1 cellular context compared by ENCODE assay signal in the genomic region with DNA sequence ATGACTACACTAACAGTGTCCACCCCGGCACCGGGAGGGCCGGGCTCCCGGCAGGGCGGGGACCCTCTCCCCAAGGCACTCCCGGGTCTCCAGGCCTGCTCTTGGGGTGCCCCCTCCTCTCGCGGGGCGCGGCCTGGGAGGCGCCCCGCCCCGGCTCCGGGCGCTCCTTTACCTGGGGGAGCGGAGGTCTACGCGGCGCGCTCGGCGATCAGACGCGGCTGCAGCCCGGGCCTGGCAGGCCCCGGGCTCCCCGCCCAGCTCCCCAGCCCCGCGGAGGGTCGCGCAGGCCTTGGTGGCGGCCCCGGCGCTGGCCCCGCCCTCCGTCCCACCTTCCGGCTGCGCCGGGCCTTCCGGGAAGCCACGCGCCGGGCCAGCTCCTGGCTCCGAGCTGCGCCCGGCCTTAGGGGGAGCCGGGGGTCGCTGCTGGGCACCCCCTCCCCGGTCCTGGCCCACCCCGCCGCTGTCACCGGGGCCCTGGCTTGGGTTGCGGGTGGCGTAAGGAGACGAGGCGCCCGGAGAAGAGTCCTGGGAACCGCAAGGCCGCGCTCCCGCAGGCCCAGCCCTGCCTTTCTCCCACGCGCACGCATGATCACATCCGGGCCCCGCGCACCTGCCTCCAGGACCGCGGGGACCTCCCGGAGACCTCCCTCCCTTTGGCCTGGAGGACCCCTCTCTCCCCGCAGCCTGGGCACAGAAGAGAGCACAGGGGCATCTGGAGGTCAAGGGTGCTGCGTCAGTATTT.
TF ChIP-seq lines count a peak whose summit lies in the region.

A gene (minus strand): TSS at position 309 of the 742 bp plus-strand sequence. CDS start 6,848 bp downstream, outside the sequence.

TF ChIP-seq in HepG2, 621 proteins besides CTCF, POLR2A, EP300 and RAD21 (continued from another document and continues in another):
- TF ChIP-seq, protein P1, sequence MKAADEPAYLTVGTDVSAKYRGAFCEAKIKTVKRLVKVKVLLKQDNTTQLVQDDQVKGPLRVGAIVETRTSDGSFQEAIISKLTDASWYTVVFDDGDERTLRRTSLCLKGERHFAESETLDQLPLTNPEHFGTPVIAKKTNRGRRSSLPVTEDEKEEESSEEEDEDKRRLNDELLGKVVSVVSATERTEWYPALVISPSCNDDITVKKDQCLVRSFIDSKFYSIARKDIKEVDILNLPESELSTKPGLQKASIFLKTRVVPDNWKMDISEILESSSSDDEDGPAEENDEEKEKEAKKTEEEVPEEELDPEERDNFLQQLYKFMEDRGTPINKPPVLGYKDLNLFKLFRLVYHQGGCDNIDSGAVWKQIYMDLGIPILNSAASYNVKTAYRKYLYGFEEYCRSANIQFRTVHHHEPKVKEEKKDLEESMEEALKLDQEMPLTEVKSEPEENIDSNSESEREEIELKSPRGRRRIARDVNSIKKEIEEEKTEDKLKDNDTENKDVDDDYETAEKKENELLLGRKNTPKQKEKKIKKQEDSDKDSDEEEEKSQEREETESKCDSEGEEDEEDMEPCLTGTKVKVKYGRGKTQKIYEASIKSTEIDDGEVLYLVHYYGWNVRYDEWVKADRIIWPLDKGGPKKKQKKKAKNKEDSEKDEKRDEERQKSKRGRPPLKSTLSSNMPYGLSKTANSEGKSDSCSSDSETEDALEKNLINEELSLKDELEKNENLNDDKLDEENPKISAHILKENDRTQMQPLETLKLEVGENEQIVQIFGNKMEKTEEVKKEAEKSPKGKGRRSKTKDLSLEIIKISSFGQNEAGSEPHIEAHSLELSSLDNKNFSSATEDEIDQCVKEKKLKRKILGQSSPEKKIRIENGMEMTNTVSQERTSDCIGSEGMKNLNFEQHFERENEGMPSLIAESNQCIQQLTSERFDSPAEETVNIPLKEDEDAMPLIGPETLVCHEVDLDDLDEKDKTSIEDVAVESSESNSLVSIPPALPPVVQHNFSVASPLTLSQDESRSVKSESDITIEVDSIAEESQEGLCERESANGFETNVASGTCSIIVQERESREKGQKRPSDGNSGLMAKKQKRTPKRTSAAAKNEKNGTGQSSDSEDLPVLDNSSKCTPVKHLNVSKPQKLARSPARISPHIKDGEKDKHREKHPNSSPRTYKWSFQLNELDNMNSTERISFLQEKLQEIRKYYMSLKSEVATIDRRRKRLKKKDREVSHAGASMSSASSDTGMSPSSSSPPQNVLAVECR (CRISPR knock-in tag; IDR thresholded peaks at IDR 0.05; ENCODE audit: borderline replicate concordance) = peak; percentile 60; the same call in 1 of the 2 replicates
- TF ChIP-seq, protein P2, sequence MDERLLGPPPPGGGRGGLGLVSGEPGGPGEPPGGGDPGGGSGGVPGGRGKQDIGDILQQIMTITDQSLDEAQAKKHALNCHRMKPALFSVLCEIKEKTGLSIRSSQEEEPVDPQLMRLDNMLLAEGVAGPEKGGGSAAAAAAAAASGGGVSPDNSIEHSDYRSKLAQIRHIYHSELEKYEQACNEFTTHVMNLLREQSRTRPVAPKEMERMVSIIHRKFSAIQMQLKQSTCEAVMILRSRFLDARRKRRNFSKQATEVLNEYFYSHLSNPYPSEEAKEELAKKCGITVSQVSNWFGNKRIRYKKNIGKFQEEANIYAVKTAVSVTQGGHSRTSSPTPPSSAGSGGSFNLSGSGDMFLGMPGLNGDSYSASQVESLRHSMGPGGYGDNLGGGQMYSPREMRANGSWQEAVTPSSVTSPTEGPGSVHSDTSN (CRISPR knock-in tag; IDR thresholded peaks at IDR 0.05) = no peak
- peak; percentile 65 for TF ChIP-seq GABPA (IDR thresholded peaks at IDR 0.05; ENCODE audit: low read depth, low read length)
- TF ChIP-seq GABPA (CRISPR knock-in tag; IDR thresholded peaks at IDR 0.05; ENCODE audit: low read depth) = no peak
- TF ChIP-seq, protein P3, sequence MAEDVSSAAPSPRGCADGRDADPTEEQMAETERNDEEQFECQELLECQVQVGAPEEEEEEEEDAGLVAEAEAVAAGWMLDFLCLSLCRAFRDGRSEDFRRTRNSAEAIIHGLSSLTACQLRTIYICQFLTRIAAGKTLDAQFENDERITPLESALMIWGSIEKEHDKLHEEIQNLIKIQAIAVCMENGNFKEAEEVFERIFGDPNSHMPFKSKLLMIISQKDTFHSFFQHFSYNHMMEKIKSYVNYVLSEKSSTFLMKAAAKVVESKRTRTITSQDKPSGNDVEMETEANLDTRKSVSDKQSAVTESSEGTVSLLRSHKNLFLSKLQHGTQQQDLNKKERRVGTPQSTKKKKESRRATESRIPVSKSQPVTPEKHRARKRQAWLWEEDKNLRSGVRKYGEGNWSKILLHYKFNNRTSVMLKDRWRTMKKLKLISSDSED (CRISPR knock-in tag; IDR thresholded peaks at IDR 0.05) = no peak
- TF ChIP-seq AKAP8 (CRISPR knock-in tag; IDR thresholded peaks at IDR 0.05) = no peak
- TF ChIP-seq ZBTB20 (CRISPR knock-in tag; IDR thresholded peaks at IDR 0.05; ENCODE audit: borderline replicate concordance, low read depth) = no peak
- TF ChIP-seq MED13 (CRISPR knock-in tag; IDR thresholded peaks at IDR 0.05) = no peak; the same call in 1 of the 2 replicates
- TF ChIP-seq TGIF2 (CRISPR knock-in tag; IDR thresholded peaks at IDR 0.05) = no peak
- TF ChIP-seq PTBP1 (IDR thresholded peaks at IDR 0.05; ENCODE audit: low read depth, low read length, poor library complexity, severe bottlenecking) = peak; percentile 66
- peak; percentile 51; the same call in 1 of the 2 replicates for TF ChIP-seq KDM5B (CRISPR knock-in tag; IDR thresholded peaks at IDR 0.05; ENCODE audit: borderline replicate concordance)
- TF ChIP-seq ZNF253 (CRISPR knock-in tag; IDR thresholded peaks at IDR 0.05; ENCODE audit: borderline replicate concordance) = no peak
- TF ChIP-seq SNAPC2 (CRISPR knock-in tag; IDR thresholded peaks at IDR 0.05) = no peak
- TF ChIP-seq, protein P4, sequence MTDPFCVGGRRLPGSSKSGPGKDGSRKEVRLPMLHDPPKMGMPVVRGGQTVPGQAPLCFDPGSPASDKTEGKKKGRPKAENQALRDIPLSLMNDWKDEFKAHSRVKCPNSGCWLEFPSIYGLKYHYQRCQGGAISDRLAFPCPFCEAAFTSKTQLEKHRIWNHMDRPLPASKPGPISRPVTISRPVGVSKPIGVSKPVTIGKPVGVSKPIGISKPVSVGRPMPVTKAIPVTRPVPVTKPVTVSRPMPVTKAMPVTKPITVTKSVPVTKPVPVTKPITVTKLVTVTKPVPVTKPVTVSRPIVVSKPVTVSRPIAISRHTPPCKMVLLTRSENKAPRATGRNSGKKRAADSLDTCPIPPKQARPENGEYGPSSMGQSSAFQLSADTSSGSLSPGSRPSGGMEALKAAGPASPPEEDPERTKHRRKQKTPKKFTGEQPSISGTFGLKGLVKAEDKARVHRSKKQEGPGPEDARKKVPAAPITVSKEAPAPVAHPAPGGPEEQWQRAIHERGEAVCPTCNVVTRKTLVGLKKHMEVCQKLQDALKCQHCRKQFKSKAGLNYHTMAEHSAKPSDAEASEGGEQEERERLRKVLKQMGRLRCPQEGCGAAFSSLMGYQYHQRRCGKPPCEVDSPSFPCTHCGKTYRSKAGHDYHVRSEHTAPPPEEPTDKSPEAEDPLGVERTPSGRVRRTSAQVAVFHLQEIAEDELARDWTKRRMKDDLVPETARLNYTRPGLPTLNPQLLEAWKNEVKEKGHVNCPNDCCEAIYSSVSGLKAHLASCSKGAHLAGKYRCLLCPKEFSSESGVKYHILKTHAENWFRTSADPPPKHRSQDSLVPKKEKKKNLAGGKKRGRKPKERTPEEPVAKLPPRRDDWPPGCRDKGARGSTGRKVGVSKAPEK (CRISPR knock-in tag; IDR thresholded peaks at IDR 0.05; ENCODE audit: borderline replicate concordance) = no peak
- no peak; the same call in 1 of the 2 replicates for TF ChIP-seq ZNF367 (CRISPR knock-in tag; IDR thresholded peaks at IDR 0.05; ENCODE audit: borderline replicate concordance)
- TF ChIP-seq, protein P5, sequence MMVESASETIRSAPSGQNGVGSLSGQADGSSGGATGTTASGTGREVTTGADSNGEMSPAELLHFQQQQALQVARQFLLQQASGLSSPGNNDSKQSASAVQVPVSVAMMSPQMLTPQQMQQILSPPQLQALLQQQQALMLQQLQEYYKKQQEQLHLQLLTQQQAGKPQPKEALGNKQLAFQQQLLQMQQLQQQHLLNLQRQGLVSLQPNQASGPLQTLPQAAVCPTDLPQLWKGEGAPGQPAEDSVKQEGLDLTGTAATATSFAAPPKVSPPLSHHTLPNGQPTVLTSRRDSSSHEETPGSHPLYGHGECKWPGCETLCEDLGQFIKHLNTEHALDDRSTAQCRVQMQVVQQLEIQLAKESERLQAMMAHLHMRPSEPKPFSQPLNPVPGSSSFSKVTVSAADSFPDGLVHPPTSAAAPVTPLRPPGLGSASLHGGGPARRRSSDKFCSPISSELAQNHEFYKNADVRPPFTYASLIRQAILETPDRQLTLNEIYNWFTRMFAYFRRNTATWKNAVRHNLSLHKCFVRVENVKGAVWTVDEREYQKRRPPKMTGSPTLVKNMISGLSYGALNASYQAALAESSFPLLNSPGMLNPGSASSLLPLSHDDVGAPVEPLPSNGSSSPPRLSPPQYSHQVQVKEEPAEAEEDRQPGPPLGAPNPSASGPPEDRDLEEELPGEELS (CRISPR knock-in tag; IDR thresholded peaks at IDR 0.05) = no peak
- TF ChIP-seq, protein P6, sequence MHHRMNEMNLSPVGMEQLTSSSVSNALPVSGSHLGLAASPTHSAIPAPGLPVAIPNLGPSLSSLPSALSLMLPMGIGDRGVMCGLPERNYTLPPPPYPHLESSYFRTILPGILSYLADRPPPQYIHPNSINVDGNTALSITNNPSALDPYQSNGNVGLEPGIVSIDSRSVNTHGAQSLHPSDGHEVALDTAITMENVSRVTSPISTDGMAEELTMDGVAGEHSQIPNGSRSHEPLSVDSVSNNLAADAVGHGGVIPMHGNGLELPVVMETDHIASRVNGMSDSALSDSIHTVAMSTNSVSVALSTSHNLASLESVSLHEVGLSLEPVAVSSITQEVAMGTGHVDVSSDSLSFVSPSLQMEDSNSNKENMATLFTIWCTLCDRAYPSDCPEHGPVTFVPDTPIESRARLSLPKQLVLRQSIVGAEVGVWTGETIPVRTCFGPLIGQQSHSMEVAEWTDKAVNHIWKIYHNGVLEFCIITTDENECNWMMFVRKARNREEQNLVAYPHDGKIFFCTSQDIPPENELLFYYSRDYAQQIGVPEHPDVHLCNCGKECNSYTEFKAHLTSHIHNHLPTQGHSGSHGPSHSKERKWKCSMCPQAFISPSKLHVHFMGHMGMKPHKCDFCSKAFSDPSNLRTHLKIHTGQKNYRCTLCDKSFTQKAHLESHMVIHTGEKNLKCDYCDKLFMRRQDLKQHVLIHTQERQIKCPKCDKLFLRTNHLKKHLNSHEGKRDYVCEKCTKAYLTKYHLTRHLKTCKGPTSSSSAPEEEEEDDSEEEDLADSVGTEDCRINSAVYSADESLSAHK (CRISPR knock-in tag; IDR thresholded peaks at IDR 0.05; ENCODE audit: borderline replicate concordance) = no peak
- TF ChIP-seq, protein P7, sequence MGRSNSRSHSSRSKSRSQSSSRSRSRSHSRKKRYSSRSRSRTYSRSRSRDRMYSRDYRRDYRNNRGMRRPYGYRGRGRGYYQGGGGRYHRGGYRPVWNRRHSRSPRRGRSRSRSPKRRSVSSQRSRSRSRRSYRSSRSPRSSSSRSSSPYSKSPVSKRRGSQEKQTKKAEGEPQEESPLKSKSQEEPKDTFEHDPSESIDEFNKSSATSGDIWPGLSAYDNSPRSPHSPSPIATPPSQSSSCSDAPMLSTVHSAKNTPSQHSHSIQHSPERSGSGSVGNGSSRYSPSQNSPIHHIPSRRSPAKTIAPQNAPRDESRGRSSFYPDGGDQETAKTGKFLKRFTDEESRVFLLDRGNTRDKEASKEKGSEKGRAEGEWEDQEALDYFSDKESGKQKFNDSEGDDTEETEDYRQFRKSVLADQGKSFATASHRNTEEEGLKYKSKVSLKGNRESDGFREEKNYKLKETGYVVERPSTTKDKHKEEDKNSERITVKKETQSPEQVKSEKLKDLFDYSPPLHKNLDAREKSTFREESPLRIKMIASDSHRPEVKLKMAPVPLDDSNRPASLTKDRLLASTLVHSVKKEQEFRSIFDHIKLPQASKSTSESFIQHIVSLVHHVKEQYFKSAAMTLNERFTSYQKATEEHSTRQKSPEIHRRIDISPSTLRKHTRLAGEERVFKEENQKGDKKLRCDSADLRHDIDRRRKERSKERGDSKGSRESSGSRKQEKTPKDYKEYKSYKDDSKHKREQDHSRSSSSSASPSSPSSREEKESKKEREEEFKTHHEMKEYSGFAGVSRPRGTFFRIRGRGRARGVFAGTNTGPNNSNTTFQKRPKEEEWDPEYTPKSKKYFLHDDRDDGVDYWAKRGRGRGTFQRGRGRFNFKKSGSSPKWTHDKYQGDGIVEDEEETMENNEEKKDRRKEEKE (IDR thresholded peaks at IDR 0.05) = no peak
- no peak for TF ChIP-seq PCBP2 (optimal IDR thresholded peaks at IDR 0.05; ENCODE audit: low read depth, low read length, poor library complexity, severe bottlenecking)
- no peak for TF ChIP-seq SP4 (CRISPR knock-in tag; IDR thresholded peaks at IDR 0.05)
- no peak for TF ChIP-seq ZNF235 (CRISPR knock-in tag; IDR thresholded peaks at IDR 0.05; ENCODE audit: borderline replicate concordance)
- TF ChIP-seq ARID2 (CRISPR knock-in tag; IDR thresholded peaks at IDR 0.05; ENCODE audit: borderline replicate concordance) = no peak
- TF ChIP-seq, protein P8, sequence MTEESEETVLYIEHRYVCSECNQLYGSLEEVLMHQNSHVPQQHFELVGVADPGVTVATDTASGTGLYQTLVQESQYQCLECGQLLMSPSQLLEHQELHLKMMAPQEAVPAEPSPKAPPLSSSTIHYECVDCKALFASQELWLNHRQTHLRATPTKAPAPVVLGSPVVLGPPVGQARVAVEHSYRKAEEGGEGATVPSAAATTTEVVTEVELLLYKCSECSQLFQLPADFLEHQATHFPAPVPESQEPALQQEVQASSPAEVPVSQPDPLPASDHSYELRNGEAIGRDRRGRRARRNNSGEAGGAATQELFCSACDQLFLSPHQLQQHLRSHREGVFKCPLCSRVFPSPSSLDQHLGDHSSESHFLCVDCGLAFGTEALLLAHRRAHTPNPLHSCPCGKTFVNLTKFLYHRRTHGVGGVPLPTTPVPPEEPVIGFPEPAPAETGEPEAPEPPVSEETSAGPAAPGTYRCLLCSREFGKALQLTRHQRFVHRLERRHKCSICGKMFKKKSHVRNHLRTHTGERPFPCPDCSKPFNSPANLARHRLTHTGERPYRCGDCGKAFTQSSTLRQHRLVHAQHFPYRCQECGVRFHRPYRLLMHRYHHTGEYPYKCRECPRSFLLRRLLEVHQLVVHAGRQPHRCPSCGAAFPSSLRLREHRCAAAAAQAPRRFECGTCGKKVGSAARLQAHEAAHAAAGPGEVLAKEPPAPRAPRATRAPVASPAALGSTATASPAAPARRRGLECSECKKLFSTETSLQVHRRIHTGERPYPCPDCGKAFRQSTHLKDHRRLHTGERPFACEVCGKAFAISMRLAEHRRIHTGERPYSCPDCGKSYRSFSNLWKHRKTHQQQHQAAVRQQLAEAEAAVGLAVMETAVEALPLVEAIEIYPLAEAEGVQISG (CRISPR knock-in tag; IDR thresholded peaks at IDR 0.05) = peak; percentile 63
- TF ChIP-seq, protein P9, sequence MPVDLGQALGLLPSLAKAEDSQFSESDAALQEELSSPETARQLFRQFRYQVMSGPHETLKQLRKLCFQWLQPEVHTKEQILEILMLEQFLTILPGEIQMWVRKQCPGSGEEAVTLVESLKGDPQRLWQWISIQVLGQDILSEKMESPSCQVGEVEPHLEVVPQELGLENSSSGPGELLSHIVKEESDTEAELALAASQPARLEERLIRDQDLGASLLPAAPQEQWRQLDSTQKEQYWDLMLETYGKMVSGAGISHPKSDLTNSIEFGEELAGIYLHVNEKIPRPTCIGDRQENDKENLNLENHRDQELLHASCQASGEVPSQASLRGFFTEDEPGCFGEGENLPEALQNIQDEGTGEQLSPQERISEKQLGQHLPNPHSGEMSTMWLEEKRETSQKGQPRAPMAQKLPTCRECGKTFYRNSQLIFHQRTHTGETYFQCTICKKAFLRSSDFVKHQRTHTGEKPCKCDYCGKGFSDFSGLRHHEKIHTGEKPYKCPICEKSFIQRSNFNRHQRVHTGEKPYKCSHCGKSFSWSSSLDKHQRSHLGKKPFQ (CRISPR knock-in tag; IDR thresholded peaks at IDR 0.05; ENCODE audit: insufficient replicate concordance) = no peak
